ENCODE assay signal across 19 cellular contexts in the genomic region with DNA sequence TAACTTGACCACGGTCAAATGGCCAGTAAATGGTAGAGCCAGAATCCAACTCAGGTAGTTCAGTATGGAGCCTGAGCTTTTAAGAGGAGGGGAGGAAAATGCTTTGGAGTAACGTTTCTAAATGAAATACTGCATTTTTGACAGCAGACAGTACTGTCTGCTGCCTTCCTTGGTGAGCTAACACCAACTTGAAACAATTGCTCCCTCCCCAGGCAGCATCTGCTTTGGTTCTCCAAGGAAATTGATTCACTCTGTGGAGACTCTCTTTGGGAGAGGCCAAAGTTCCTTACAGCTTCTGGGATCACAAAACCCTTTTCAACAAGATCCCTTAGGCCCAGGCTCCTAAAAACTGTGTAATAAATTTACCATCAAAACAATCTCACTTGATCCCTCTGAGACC.
DNase-seq lines count a peak whose midpoint lies in the region; ATAC-seq, FAIRE-seq and TF ChIP-seq lines count a peak whose summit lies in the region.
"Had no signal": no experiment of that assay in that cellular context is flagged by ENCODE, and none has a peak within 500 bp of the region (broad histone marks: within the 10 kb centered on the region; RNA-seq: fewer than 3 reads in every experiment).

No MANE protein-coding gene starts in this region.

- H3K4me1 Mint-ChIP-seq in neural progenitor cell: peaks cover 6% of the 10 kb centered on the region

- H3K4me2 ChIP-seq in DND-41 (ENCODE audit: insufficient read depth, low read length) (no peak overlapping the region), neural progenitor cell (no peak overlapping the region)
- H3K4me2 ChIP-seq: BLaER1 had no signal

- intact Hi-C loops in prostate gland (cut with DNase I): no loop called here

- no peak for ATAC-seq in DND-41 (ENCODE audit: insufficient read depth, low read depth)
- no peak for ATAC-seq in RWPE2 (ENCODE audit: low read depth)

- H3K4me3 Mint-ChIP-seq in neural progenitor cell: no peak overlapping the region
- H3K4me3 Mint-ChIP-seq: activated CD4-positive, alpha-beta memory T cell treated with anti-CD3 and anti-CD28 coated beads for 36 hours; IgD-negative memory B cell had no signal

- H3K27ac ChIP-seq in DND-41 (ENCODE audit: low read length) (no peak overlapping the region), RWPE2 (ENCODE audit: poor library complexity, severe bottlenecking) (no peak overlapping the region), neural progenitor cell (no peak overlapping the region), prostate gland (no peak overlapping the region)
- H3K27ac ChIP-seq: BLaER1, neutrophil had no signal

- H3K9me3 Mint-ChIP-seq in neural progenitor cell: peaks cover 5% of the 10 kb centered on the region
- H3K9me3 Mint-ChIP-seq: activated CD4-positive, alpha-beta memory T cell treated with anti-CD3 and anti-CD28 coated beads for 36 hours; IgD-negative memory B cell had no signal

- 53% methylated on average over 2 of the region's 2 CpGs for WGBS in prostate gland

- peak; percentile 9 for TF ChIP-seq CTCF in DND-41 (IDR thresholded peaks at IDR 0.05; ENCODE audit: borderline replicate concordance, extremely low read depth, low read length, poor library complexity, severe bottlenecking)
- peak; percentile 11 for TF ChIP-seq CTCF in RWPE2 (IDR thresholded peaks at IDR 0.05; ENCODE audit: poor library complexity, severe bottlenecking)
- TF ChIP-seq CTCF in fibroblast of mammary gland (conservative IDR thresholded peaks at IDR 0.05; ENCODE audit: control insufficient read depth, insufficient read depth, low read depth, low read length): peak; percentile 18
- TF ChIP-seq CTCF in neural progenitor cell (IDR thresholded peaks at IDR 0.05): no peak
- no peak for TF ChIP-seq CTCF in prostate gland (IDR thresholded peaks at IDR 0.05)

- H3K27me3 ChIP-seq in DND-41 (ENCODE audit: insufficient read depth, low read length, poor library complexity) (no peaks in the 10 kb centered on the region), RWPE2 (ENCODE audit: insufficient read depth, poor library complexity, severe bottlenecking) (no peaks in the 10 kb centered on the region), neural progenitor cell (no peaks in the 10 kb centered on the region), prostate gland (replicated peaks; ENCODE audit: insufficient read depth) (no peaks in the 10 kb centered on the region)
- H3K27me3 ChIP-seq: BLaER1, heart left ventricle, neutrophil, sigmoid colon had no signal

- H3K27ac Mint-ChIP-seq in neural progenitor cell: peak overlapping the region; percentile 59
- H3K27ac Mint-ChIP-seq: activated CD4-positive, alpha-beta memory T cell treated with anti-CD3 and anti-CD28 coated beads for 36 hours; IgD-negative memory B cell had no signal

- H3K9ac ChIP-seq in DND-41 (ENCODE audit: low read depth, low read length) (no peak overlapping the region), neural progenitor cell (no peak overlapping the region)
- H3K9ac ChIP-seq: BLaER1 had no signal

- H3K4me1 ChIP-seq in DND-41 (ENCODE audit: insufficient read depth, low read length) (no peaks in the 10 kb centered on the region), RWPE2 (ENCODE audit: insufficient read depth, poor library complexity, severe bottlenecking) (peaks cover 5% of the 10 kb centered on the region), neural progenitor cell (peaks cover 5% of the 10 kb centered on the region), prostate gland (replicated peaks) (no peaks in the 10 kb centered on the region)
- H3K4me1 ChIP-seq: BLaER1 had no signal

- FAIRE-seq in GM19239 (lab: Jason Lieb, UNC): no peak

- peaks cover 15% of the 10 kb centered on the region for H3K27me3 Mint-ChIP-seq in neural progenitor cell (ENCODE audit: insufficient read depth, low read depth)
- H3K27me3 Mint-ChIP-seq: IgD-negative memory B cell had no signal

- H2AFZ ChIP-seq in DND-41 (ENCODE audit: low read depth, low read length) (no peak overlapping the region), neural progenitor cell (replicated peaks) (peak overlapping the region; percentile 32)

- H3F3A ChIP-seq in neural progenitor cell (ENCODE audit: low read depth): no peaks in the 10 kb centered on the region

- no peak for TF ChIP-seq POLR2A in prostate gland (IDR thresholded peaks at IDR 0.05)

- no peaks in the 10 kb centered on the region for H3K79me2 ChIP-seq in DND-41 (ENCODE audit: insufficient read depth, low read length)
- no peaks in the 10 kb centered on the region for H3K79me2 ChIP-seq in neural progenitor cell (ENCODE audit: low read depth)

- no peaks in the 10 kb centered on the region for H3K9me3 ChIP-seq in DND-41 (ENCODE audit: insufficient read depth, low read length, severe bottlenecking)
- no peaks in the 10 kb centered on the region for H3K9me3 ChIP-seq in RWPE2 (ENCODE audit: severe bottlenecking)
- no peaks in the 10 kb centered on the region for H3K9me3 ChIP-seq in neural progenitor cell (ENCODE audit: low read depth)
- no peaks in the 10 kb centered on the region for H3K9me3 ChIP-seq in prostate gland
- H3K9me3 ChIP-seq: heart left ventricle, neutrophil, sigmoid colon had no signal

- no peak for DNase-seq in DND-41
- DNase-seq in RWPE2 (ENCODE audit: low spot score): no peak
- peak; percentile 48 for DNase-seq in fibroblast of mammary gland (ENCODE audit: low read depth)
- DNase-seq in neural progenitor cell (ENCODE audit: low spot score): no peak
- no peak for DNase-seq in prostate gland (ENCODE audit: low spot score)
- DNase-seq in 8988T: no peak
- no peak for DNase-seq in GM19239 (ENCODE audit: insufficient read length, low spot score)
- DNase-seq in AG08395 (ENCODE audit: low spot score): no peak
- DNase-seq: activated CD4-positive, alpha-beta memory T cell treated with anti-CD3 and anti-CD28 coated beads for 36 hours; cerebellar nuclear complex; heart left ventricle; islet precursor cell; NCI-H748 treated with DMSO at 0.1 percent for 48 hours; sigmoid colon; stimulated activated CD4-positive, alpha-beta T cell treated with anti-CD3 and anti-CD28 coated beads, Interleukin-2, amount 100 ng/mL, for 48 hours; stimulated activated CD8-positive, alpha-beta memory T cell treated with anti-CD3 and anti-CD28 coated beads, Interleukin-4, amount 100 ng/mL, for 48 hours had no signal

- H4K20me1 ChIP-seq in DND-41 (ENCODE audit: insufficient read depth, low read length) (no peaks in the 10 kb centered on the region), neural progenitor cell (ENCODE audit: low read depth) (no peaks in the 10 kb centered on the region)
- H4K20me1 ChIP-seq: BLaER1 had no signal

- H3K36me3 Mint-ChIP-seq in neural progenitor cell: peaks cover 4% of the 10 kb centered on the region
- H3K36me3 Mint-ChIP-seq: activated CD4-positive, alpha-beta memory T cell treated with anti-CD3 and anti-CD28 coated beads for 36 hours; IgD-negative memory B cell had no signal

- H3K36me3 ChIP-seq in DND-41 (ENCODE audit: insufficient read depth, low read length): no peaks in the 10 kb centered on the region
- H3K36me3 ChIP-seq in RWPE2 (ENCODE audit: low read depth): no peaks in the 10 kb centered on the region
- no peaks in the 10 kb centered on the region for H3K36me3 ChIP-seq in neural progenitor cell
- H3K36me3 ChIP-seq in prostate gland: no peaks in the 10 kb centered on the region
- H3K36me3 ChIP-seq: BLaER1, heart left ventricle, neutrophil, sigmoid colon had no signal

- H3K4me3 ChIP-seq in DND-41 (ENCODE audit: low read depth in 1 of 2, low read length in 2 of 2): no peak overlapping the region
- H3K4me3 ChIP-seq in RWPE2 (ENCODE audit: severe bottlenecking): no peak overlapping the region
- no peak overlapping the region for H3K4me3 ChIP-seq in fibroblast of mammary gland (ENCODE audit: control insufficient read depth, low read depth, low read length)
- H3K4me3 ChIP-seq in neural progenitor cell: no peak overlapping the region
- no peak overlapping the region for H3K4me3 ChIP-seq in prostate gland
- H3K4me3 ChIP-seq: BLaER1, heart left ventricle, sigmoid colon had no signal

Comparison
In these comparisons a context has a peak if more than half of its experiments do, and no peak if none do; other contexts are left out.
1. CTCF ChIP-seq: peak in DND-41 (single experiment), RWPE2 (single experiment) and fibroblast of mammary gland (single experiment); none in neural progenitor cell (single experiment) and prostate gland (0 of 4).